Comparison of ENCODE assay signal across 15 cellular contexts in genomic region chr9:115133649-115134048, GRCh38. TPM values are rescaled to one million over a fixed set of nuclear protein-coding genes. Genes with fewer than 3 reads are reported as not detected.
DNase-seq lines count a peak whose midpoint lies in the region; ATAC-seq and TF ChIP-seq lines count a peak whose summit lies in the region.
"Had no signal": no experiment of that assay in that cellular context is flagged by ENCODE, and none has a peak within 500 bp of the region (broad histone marks: within the 10 kb centered on the region; RNA-seq: fewer than 3 reads in every experiment).

No MANE protein-coding gene starts in this region.

- no peak overlapping the region for H3K4me3 ChIP-seq in epithelial cell of proximal tubule (ENCODE audit: low read depth, low read length)
- H3K4me3 ChIP-seq in muscle layer of duodenum (ENCODE audit: low read depth in 1 of 2, low read length in 2 of 2), result no peak overlapping the region
- H3K4me3 ChIP-seq: dorsolateral prefrontal cortex, ovary, SJSA1 had no signal

- H3K27ac ChIP-seq in muscle layer of duodenum (ENCODE audit: low read length), result peak overlapping the region; percentile 35
- H3K27ac ChIP-seq: dorsolateral prefrontal cortex, ovary, SJSA1 had no signal

- no peaks in the 10 kb centered on the region for H3K9me3 ChIP-seq in muscle layer of duodenum (ENCODE audit: control insufficient read depth in 1 of 2, low read length in 2 of 2)
- H3K9me3 ChIP-seq: ovary, SJSA1 had no signal

- peak; percentile 29 for DNase-seq in Caki2 (ENCODE audit: low read depth)
- DNase-seq in MV-4-11 (lab: John Stamatoyannopoulos, UW), result peak; percentile 35
- peak; percentile 91 for DNase-seq in epithelial cell of proximal tubule (ENCODE audit: low read depth)
- DNase-seq in COLO668 (lab: John Stamatoyannopoulos, UW; ENCODE audit: unreplicated experiment), result no peak
- DNase-seq: activated CD8-positive, alpha-beta T cell treated with anti-CD3 and anti-CD28 coated beads for 36 hours; dorsolateral prefrontal cortex; foreskin melanocyte; NCI-H1048; ovary; stimulated activated CD4-positive, alpha-beta T cell treated with anti-CD3 and anti-CD28 coated beads, Interleukin-12 subunit alpha, Interleukin-12 subunit beta, amount 100 ng/mL, for 4 hours had no signal

- H3K27me3 ChIP-seq in muscle layer of duodenum (ENCODE audit: low read depth, low read length), result no peaks in the 10 kb centered on the region
- H3K27me3 ChIP-seq: ovary, SJSA1 had no signal

- peaks cover 0 to 3% of the 10 kb centered on the region in 2 donors for H3K4me1 ChIP-seq in muscle layer of duodenum (ENCODE audit: control insufficient read depth in 1 of 2, insufficient read depth in 2 of 2, low read length in 2 of 2)

- in situ Hi-C loops in Caki2 (cut with HindIII; ENCODE audit: low pct_unique_long_range_greater_than_20kb, low sequenced_read_pairs), result no loop called here

- TF ChIP-seq CTCF in epithelial cell of proximal tubule (conservative IDR thresholded peaks at IDR 0.05; ENCODE audit: low read depth, low read length), result no peak

- ATAC-seq in HG02885 (IDR thresholded peaks at IDR 0.05; ENCODE audit: poor library complexity, unreplicated experiment) (no peak), GM21367 (IDR thresholded peaks at IDR 0.05; ENCODE audit: unreplicated experiment) (no peak), HG03457 (IDR thresholded peaks at IDR 0.05; ENCODE audit: unreplicated experiment) (no peak)
- ATAC-seq: activated CD8-positive, alpha-beta T cell treated with anti-CD3 and anti-CD28 coated beads for 36 hours had no signal

- H3K36me3 ChIP-seq in muscle layer of duodenum (ENCODE audit: control insufficient read depth in 1 of 2, insufficient read depth in 2 of 2, low read length in 2 of 2), result no peaks in the 10 kb centered on the region
- H3K36me3 ChIP-seq: ovary, SJSA1 had no signal

RNA-seq across cellular contexts. Expression of gene TNC, which starts 15.7 kb away (rescaled TPM):
- total RNA-seq in Caki2 (2014; rRNA removed; shearing (Covaris generic); ENCODE audit: low replicate concordance), result 0.09 and 3.3 TPM in 2 replicates
- 66.1 and 68.9 TPM in 2 replicates for total RNA-seq in epithelial cell of proximal tubule

Comparison
In these comparisons a context has a peak if more than half of its experiments do, and no peak if none do; other contexts are left out.
1. RNA of gene TNC, which starts 15.7 kb away (total RNA-seq): 66.1 to 68.9 TPM in epithelial cell of proximal tubule; 0.09 to 3.3 TPM in Caki2; every median in the first group is over 10 times any median in the second.